18 cellular contexts compared by ENCODE assay signal in the genomic region with DNA sequence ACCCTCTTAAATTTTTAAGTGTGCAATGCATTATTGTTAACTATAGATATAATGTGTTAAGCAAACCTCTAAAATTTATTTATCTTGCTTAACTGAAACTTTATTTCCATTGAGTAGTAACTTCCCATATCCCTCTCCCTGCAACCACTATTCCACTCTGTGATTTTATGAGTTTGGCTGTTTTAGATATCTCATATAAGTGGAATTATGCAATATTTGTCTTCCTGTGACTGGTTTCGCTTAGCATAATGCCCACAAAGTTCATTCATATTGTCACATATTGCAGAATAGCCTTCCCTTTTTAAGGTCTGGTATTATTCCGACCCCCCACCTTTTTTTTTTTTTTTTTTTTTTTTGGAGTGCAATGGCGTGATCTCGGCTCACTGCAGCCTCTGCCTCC.
"Had no signal": no experiment of that assay in that cellular context is flagged by ENCODE, and none has a peak within 500 bp of the region (broad histone marks: within the 10 kb centered on the region; RNA-seq: fewer than 3 reads in every experiment).

No MANE protein-coding gene starts in this region.

- H3K4me3 ChIP-seq: cardiac muscle cell, dorsolateral prefrontal cortex, gastrocnemius medialis, heart left ventricle, right atrium auricular region, skin epidermis, suprapubic skin had no signal

- ATAC-seq: activated CD8-positive, alpha-beta memory T cell treated with anti-CD3 and anti-CD28 coated beads, Interleukin-2, amount 10 ng/mL, durations not matched to agents 7 days and 5 days; naive thymus-derived CD8-positive, alpha-beta T cell had no signal

- DNase-seq: activated CD4-positive, alpha-beta memory T cell treated with anti-CD3 and anti-CD28 coated beads for 36 hours; activated CD4-positive, alpha-beta T cell treated with anti-CD3 and anti-CD28 coated beads for 1 hour; activated CD8-positive, alpha-beta memory T cell treated with anti-CD3 and anti-CD28 coated beads, Interleukin-2, amount 10 ng/mL, durations not matched to agents 7 days and 5 days; activated effector memory CD4-positive, alpha-beta T cell treated with anti-CD3 and anti-CD28 coated beads, Interleukin-2, amount 50 U/mL, for 16 hours; activated T-cell treated with anti-CD3 and anti-CD28 coated beads, Interleukin-2, amount 50 U/mL, for 24 hours; dorsolateral prefrontal cortex; erythroblast; naive thymus-derived CD8-positive, alpha-beta T cell; stimulated activated CD4-positive, alpha-beta T cell treated with anti-CD3 and anti-CD28 coated beads, Interleukin-4, amount 100 ng/mL, for 24 hours; stimulated activated naive CD4-positive, alpha-beta T cell treated with Interleukin-2 at 50 U/mL for 16 hours; trophoblast cell had no signal

- H3K27ac ChIP-seq: cardiac muscle cell, dorsolateral prefrontal cortex, neutrophil, skin epidermis, suprapubic skin had no signal
